ENCODE assay signal across 14 cellular contexts in the genomic region with DNA sequence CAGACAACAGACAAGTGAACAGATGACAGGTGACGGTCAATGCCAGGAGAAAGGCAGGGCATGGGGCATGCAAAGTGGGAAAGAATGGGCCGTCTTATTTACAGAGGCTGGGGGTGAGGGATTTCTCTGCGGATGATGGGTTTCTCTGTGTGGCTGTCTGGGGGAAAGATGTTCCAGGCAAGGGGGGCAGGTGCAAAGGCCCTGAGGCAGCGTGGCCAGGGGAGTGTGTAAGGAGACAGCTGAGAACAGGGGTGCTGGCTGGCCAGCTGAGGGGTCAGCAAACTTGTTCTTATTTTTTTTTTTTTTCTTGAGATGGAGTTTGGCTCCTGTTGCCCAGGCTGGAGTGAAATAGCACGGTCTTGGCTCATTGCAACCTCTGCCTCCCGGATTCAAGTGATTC. TPM values are rescaled to one million over a fixed set of nuclear protein-coding genes. Genes with fewer than 3 reads are reported as not detected.
DNase-seq lines count a peak whose midpoint lies in the region; ATAC-seq lines count a peak whose summit lies in the region.
"Had no signal": no experiment of that assay in that cellular context is flagged by ENCODE, and none has a peak within 500 bp of the region (broad histone marks: within the 10 kb centered on the region; RNA-seq: fewer than 3 reads in every experiment).

No MANE protein-coding gene starts in this region.

- intact Hi-C loops in Right ventricle myocardium inferior (cut with DNase I): no loop called here
- intact Hi-C loops in left cardiac atrium (cut with DNase I): no loop called here

- H3K27ac Mint-ChIP-seq in activated naive CD8-positive, alpha-beta T cell treated with anti-CD3 and anti-CD28 coated beads, Interleukin-2, amount 50 U/mL, for 24 hours: peak overlapping the region; percentile 24
- H3K27ac Mint-ChIP-seq in activated naive CD8-positive, alpha-beta T cell treated with anti-CD3 and anti-CD28 coated beads for 36 hours: no peak overlapping the region
- H3K27ac Mint-ChIP-seq: B cell; CD4-positive, alpha-beta T cell; CD8-positive, alpha-beta T cell had no signal

- no peaks in the 10 kb centered on the region for H3K4me1 Mint-ChIP-seq in activated naive CD8-positive, alpha-beta T cell treated with anti-CD3 and anti-CD28 coated beads, Interleukin-2, amount 50 U/mL, for 24 hours
- H3K4me1 Mint-ChIP-seq in activated naive CD8-positive, alpha-beta T cell treated with anti-CD3 and anti-CD28 coated beads for 36 hours: no peaks in the 10 kb centered on the region
- H3K4me1 Mint-ChIP-seq: B cell had no signal

- H3K4me3 Mint-ChIP-seq in activated naive CD8-positive, alpha-beta T cell treated with anti-CD3 and anti-CD28 coated beads, Interleukin-2, amount 50 U/mL, for 24 hours: no peak overlapping the region
- no peak overlapping the region for H3K4me3 Mint-ChIP-seq in activated naive CD8-positive, alpha-beta T cell treated with anti-CD3 and anti-CD28 coated beads for 36 hours
- H3K4me3 Mint-ChIP-seq: B cell; CD4-positive, alpha-beta T cell; CD8-positive, alpha-beta T cell had no signal

- no peaks in the 10 kb centered on the region for H3K9me3 Mint-ChIP-seq in activated naive CD8-positive, alpha-beta T cell treated with anti-CD3 and anti-CD28 coated beads, Interleukin-2, amount 50 U/mL, for 24 hours
- H3K9me3 Mint-ChIP-seq in activated naive CD8-positive, alpha-beta T cell treated with anti-CD3 and anti-CD28 coated beads for 36 hours: peaks cover 3% of the 10 kb centered on the region
- H3K9me3 Mint-ChIP-seq: CD4-positive, alpha-beta T cell had no signal

- ATAC-seq in activated naive CD8-positive, alpha-beta T cell treated with anti-CD3 and anti-CD28 coated beads, Interleukin-2, amount 50 U/mL, for 24 hours: no peak
- ATAC-seq in Right ventricle myocardium inferior (no peak), left cardiac atrium (no peak)
- ATAC-seq: A549; CD8-positive, alpha-beta T cell had no signal

- H3K36me3 Mint-ChIP-seq in activated naive CD8-positive, alpha-beta T cell treated with anti-CD3 and anti-CD28 coated beads, Interleukin-2, amount 50 U/mL, for 24 hours (ENCODE audit: low read depth): peaks cover 14% of the 10 kb centered on the region
- peaks cover 14% of the 10 kb centered on the region for H3K36me3 Mint-ChIP-seq in activated naive CD8-positive, alpha-beta T cell treated with anti-CD3 and anti-CD28 coated beads for 36 hours

- no peak for DNase-seq in activated naive CD8-positive, alpha-beta T cell treated with anti-CD3 and anti-CD28 coated beads, Interleukin-2, amount 50 U/mL, for 24 hours
- DNase-seq in activated naive CD8-positive, alpha-beta T cell treated with anti-CD3 and anti-CD28 coated beads for 36 hours: no peak
- DNase-seq in Right ventricle myocardium inferior (ENCODE audit: missing footprints): peak; percentile 66
- no peak for DNase-seq in left cardiac atrium
- no peak for DNase-seq in SW 1271 (lab: John Stamatoyannopoulos, UW)
- DNase-seq: AML-193; Caco-2; Calu3; CD4-positive, alpha-beta T cell; CD8-positive, alpha-beta T cell; DMS79 treated with DMSO at 0.1 percent for 48 hours; GF-D8 had no signal

- no peaks in the 10 kb centered on the region for H3K27me3 Mint-ChIP-seq in activated naive CD8-positive, alpha-beta T cell treated with anti-CD3 and anti-CD28 coated beads, Interleukin-2, amount 50 U/mL, for 24 hours
- H3K27me3 Mint-ChIP-seq in activated naive CD8-positive, alpha-beta T cell treated with anti-CD3 and anti-CD28 coated beads for 36 hours: no peaks in the 10 kb centered on the region
- H3K27me3 Mint-ChIP-seq: B cell; CD4-positive, alpha-beta T cell had no signal

RNA-seq across cellular contexts. Expression of gene RANBP3, which starts 21.8 kb away (rescaled TPM):
- 100 to 1,000 TPM in 1 of 2 experiments, 10 to 100 TPM in 1; 94.0 to 109 TPM for total RNA-seq in activated naive CD8-positive, alpha-beta T cell treated with anti-CD3 and anti-CD28 coated beads for 36 hours
- total RNA-seq in Right ventricle myocardium inferior: 65.6 TPM
- total RNA-seq in left cardiac atrium: 10 to 100 TPM; 44.7 to 52.7 TPM
